ENCODE assay signal across 12 cellular contexts in genomic region chr2:134019871-134020270, GRCh38.
DNase-seq lines count a peak whose midpoint lies in the region; ATAC-seq, FAIRE-seq and TF ChIP-seq lines count a peak whose summit lies in the region.
"Had no signal": no experiment of that assay in that cellular context is flagged by ENCODE, and none has a peak within 500 bp of the region (broad histone marks: within the 10 kb centered on the region; RNA-seq: fewer than 3 reads in every experiment).

No MANE protein-coding gene starts in this region.

- no peaks in the 10 kb centered on the region for H3K9me3 Mint-ChIP-seq in natural killer cell treated with Interleukin-12 subunit alpha and Interleukin-12 subunit beta and Interleukin-15 and Interleukin-18, amount 100 ng/mL, for 72 hours
- no peaks in the 10 kb centered on the region for H3K9me3 Mint-ChIP-seq in natural killer cell
- no peaks in the 10 kb centered on the region for H3K9me3 Mint-ChIP-seq in effector memory CD8-positive, alpha-beta T cell
- H3K9me3 Mint-ChIP-seq in activated naive CD4-positive, alpha-beta T cell treated with anti-CD3 and anti-CD28 coated beads, Interleukin-2, amount 50 U/mL, for 72 hours = no peaks in the 10 kb centered on the region
- H3K9me3 Mint-ChIP-seq: H9 had no signal

- FAIRE-seq in GM12892 (lab: Jason Lieb, UNC) = peak; percentile 33
- FAIRE-seq: A549 had no signal

- H3K36me3 Mint-ChIP-seq in natural killer cell treated with Interleukin-12 subunit alpha and Interleukin-12 subunit beta and Interleukin-15 and Interleukin-18, amount 100 ng/mL, for 72 hours = no peaks in the 10 kb centered on the region
- no peaks in the 10 kb centered on the region for H3K36me3 Mint-ChIP-seq in natural killer cell
- H3K36me3 Mint-ChIP-seq in effector memory CD8-positive, alpha-beta T cell (ENCODE audit: insufficient read depth) = no peaks in the 10 kb centered on the region
- H3K36me3 Mint-ChIP-seq in activated naive CD4-positive, alpha-beta T cell treated with anti-CD3 and anti-CD28 coated beads, Interleukin-2, amount 50 U/mL, for 72 hours = no peaks in the 10 kb centered on the region

- H3K9me3 ChIP-seq in aorta (ENCODE audit: control insufficient read depth, low read length) = no peaks in the 10 kb centered on the region
- H3K9me3 ChIP-seq: A549, BE2C had no signal

- intact Hi-C loops in natural killer cell (cut with micrococcal nuclease) = no loop called here
- intact Hi-C loops in aorta (cut with DNase I) = no loop called here

- no peak overlapping the region for H3K4me3 ChIP-seq in aorta (ENCODE audit: low read length in 2 of 2)
- H3K4me3 ChIP-seq: A549 had no signal

- no peaks in the 10 kb centered on the region for H3K4me1 ChIP-seq in aorta (ENCODE audit: control insufficient read depth in 1 of 2, insufficient read depth in 2 of 2, low read length in 2 of 2)
- H3K4me1 ChIP-seq: A549, BE2C had no signal

- no peak for ATAC-seq in natural killer cell treated with Interleukin-12 subunit alpha and Interleukin-12 subunit beta and Interleukin-15 and Interleukin-18, amount 100 ng/mL, for 72 hours
- no peak for ATAC-seq in natural killer cell
- ATAC-seq in effector memory CD8-positive, alpha-beta T cell (replicated peaks) = no peak
- no peak for ATAC-seq in activated naive CD4-positive, alpha-beta T cell treated with anti-CD3 and anti-CD28 coated beads, Interleukin-2, amount 50 U/mL, for 72 hours
- no peak for ATAC-seq in aorta (ENCODE audit: low FRiP score)
- ATAC-seq: A549 had no signal

- no peak for TF ChIP-seq POLR2A in GM12892 (IDR thresholded peaks at IDR 0.05; ENCODE audit: low read depth, low read length)

- WGBS in aorta, 2 donors = 53 to 69% methylated on average over 2 of the region's 2 CpGs

- peaks cover 13 to 22% of the 10 kb centered on the region in 2 donors for H3K4me1 Mint-ChIP-seq in natural killer cell treated with Interleukin-12 subunit alpha and Interleukin-12 subunit beta and Interleukin-15 and Interleukin-18, amount 100 ng/mL, for 72 hours (ENCODE audit: low read depth in 2 of 2)
- H3K4me1 Mint-ChIP-seq in natural killer cell = peaks cover 13 to 24% of the 10 kb centered on the region in 2 donors
- peaks cover 15 to 20% of the 10 kb centered on the region in 2 donors for H3K4me1 Mint-ChIP-seq in effector memory CD8-positive, alpha-beta T cell (ENCODE audit: low read depth in 2 of 2)

- DNase-seq in natural killer cell treated with Interleukin-12 subunit alpha and Interleukin-12 subunit beta and Interleukin-15 and Interleukin-18, amount 100 ng/mL, for 72 hours (ENCODE audit: low spot score) = no peak
- no peak for DNase-seq in natural killer cell
- no peak for DNase-seq in GM12892 (ENCODE audit: insufficient read length)
- DNase-seq in effector memory CD8-positive, alpha-beta T cell = no peak
- DNase-seq in activated naive CD4-positive, alpha-beta T cell treated with anti-CD3 and anti-CD28 coated beads, Interleukin-2, amount 50 U/mL, for 72 hours (ENCODE audit: low spot score in 2 of 2) = no peak
- no peak for DNase-seq in aorta
- DNase-seq: BE2C, DMS53, GF-D8, GOT3, H9 had no signal

- no peak for TF ChIP-seq CTCF in natural killer cell (IDR thresholded peaks at IDR 0.05)

- H3K27me3 Mint-ChIP-seq in natural killer cell treated with Interleukin-12 subunit alpha and Interleukin-12 subunit beta and Interleukin-15 and Interleukin-18, amount 100 ng/mL, for 72 hours = peaks cover 11 to 13% of the 10 kb centered on the region in 2 donors
- H3K27me3 Mint-ChIP-seq in natural killer cell (ENCODE audit: low read depth in 2 of 2) = peaks cover 12 to 14% of the 10 kb centered on the region in 2 donors
- peaks cover 5 to 8% of the 10 kb centered on the region in 2 donors for H3K27me3 Mint-ChIP-seq in effector memory CD8-positive, alpha-beta T cell

- no peak overlapping the region for H3K27ac ChIP-seq in aorta (ENCODE audit: low read depth in 1 of 2, low read length in 2 of 2)
- H3K27ac ChIP-seq: A549 had no signal

- H3K27me3 ChIP-seq in aorta (ENCODE audit: control insufficient read depth in 1 of 2, insufficient read depth in 2 of 2, low read length in 1 of 2) = peaks cover 0 to 2% of the 10 kb centered on the region in 2 donors
- H3K27me3 ChIP-seq: BE2C had no signal

- H3K4me3 Mint-ChIP-seq in natural killer cell treated with Interleukin-12 subunit alpha and Interleukin-12 subunit beta and Interleukin-15 and Interleukin-18, amount 100 ng/mL, for 72 hours = peak overlapping the region; percentile 3
- no peak overlapping the region for H3K4me3 Mint-ChIP-seq in natural killer cell
- H3K4me3 Mint-ChIP-seq in effector memory CD8-positive, alpha-beta T cell = peak overlapping the region; percentile 45 to 53
- H3K4me3 Mint-ChIP-seq: H9 had no signal

- no peaks in the 10 kb centered on the region for H3K36me3 ChIP-seq in aorta (ENCODE audit: control insufficient read depth in 1 of 2, insufficient read depth in 2 of 2, low read length in 1 of 2)
- H3K36me3 ChIP-seq: BE2C had no signal

- no peak overlapping the region for H3K27ac Mint-ChIP-seq in natural killer cell treated with Interleukin-12 subunit alpha and Interleukin-12 subunit beta and Interleukin-15 and Interleukin-18, amount 100 ng/mL, for 72 hours
- no peak overlapping the region for H3K27ac Mint-ChIP-seq in natural killer cell
- H3K27ac Mint-ChIP-seq in effector memory CD8-positive, alpha-beta T cell = no peak overlapping the region
- no peak overlapping the region for H3K27ac Mint-ChIP-seq in activated naive CD4-positive, alpha-beta T cell treated with anti-CD3 and anti-CD28 coated beads, Interleukin-2, amount 50 U/mL, for 72 hours
- H3K27ac Mint-ChIP-seq: H9 had no signal
